Comparison of ENCODE assay signal across 20 cellular contexts in genomic region chr1:50707824-50708223, GRCh38.
"Had no signal": no experiment of that assay in that cellular context is flagged by ENCODE, and none has a peak within 500 bp of the region (broad histone marks: within the 10 kb centered on the region; RNA-seq: fewer than 3 reads in every experiment).

No MANE protein-coding gene starts in this region.

- ATAC-seq: PC-3, SK-N-SH treated with all-trans-retinoic acid at 6 μM for 48 hours had no signal

- H3K4me1 Mint-ChIP-seq: activated CD4-positive, alpha-beta memory T cell treated with anti-CD3 and anti-CD28 coated beads, Interleukin-2, amount 10 ng/mL, durations not matched to agents 7 days and 5 days had no signal

- DNase-seq: activated CD4-positive, alpha-beta memory T cell treated with anti-CD3 and anti-CD28 coated beads, Interleukin-2, amount 10 ng/mL, durations not matched to agents 7 days and 5 days; activated CD4-positive, alpha-beta T cell treated with anti-CD3 and anti-CD28 coated beads, Interleukin-2, amount 50 U/mL, for 1 hour; activated CD8-positive, alpha-beta memory T cell treated with anti-CD3 and anti-CD28 coated beads, Interleukin-2, amount 50 U/mL, for 48 hours; activated gamma-delta T cell; activated naive CD4-positive, alpha-beta T cell treated with anti-CD3 and anti-CD28 coated beads for 36 hours; activated naive CD8-positive, alpha-beta T cell treated with anti-CD3 and anti-CD28 coated beads for 36 hours; activated T-cell treated with anti-CD3 and anti-CD28 coated beads, Interleukin-2, amount 50 U/mL, for 1 hour; brain microvascular endothelial cell; cerebellar nuclear complex; MM.1S; NCI-H1105; NCI-H1436; NCI-H1694 treated with DMSO at 0.1 percent for 48 hours; NCI-H2029 treated with DMSO at 0.1 percent for 48 hours; NCI-H510A treated with DMSO at 0.1 percent for 48 hours; NCI-H69; PC-3; SHP77; SW 1271 had no signal

- H3K27me3 Mint-ChIP-seq: activated CD4-positive, alpha-beta memory T cell treated with anti-CD3 and anti-CD28 coated beads, Interleukin-2, amount 10 ng/mL, durations not matched to agents 7 days and 5 days; activated naive CD8-positive, alpha-beta T cell treated with anti-CD3 and anti-CD28 coated beads for 36 hours had no signal

- H3K27ac Mint-ChIP-seq: activated CD4-positive, alpha-beta memory T cell treated with anti-CD3 and anti-CD28 coated beads, Interleukin-2, amount 10 ng/mL, durations not matched to agents 7 days and 5 days; activated naive CD8-positive, alpha-beta T cell treated with anti-CD3 and anti-CD28 coated beads for 36 hours had no signal

- H3K9me3 Mint-ChIP-seq: activated CD4-positive, alpha-beta memory T cell treated with anti-CD3 and anti-CD28 coated beads, Interleukin-2, amount 10 ng/mL, durations not matched to agents 7 days and 5 days; activated naive CD4-positive, alpha-beta T cell treated with anti-CD3 and anti-CD28 coated beads for 36 hours; activated naive CD8-positive, alpha-beta T cell treated with anti-CD3 and anti-CD28 coated beads for 36 hours had no signal

- H3K4me3 Mint-ChIP-seq: activated CD4-positive, alpha-beta memory T cell treated with anti-CD3 and anti-CD28 coated beads, Interleukin-2, amount 10 ng/mL, durations not matched to agents 7 days and 5 days; activated naive CD4-positive, alpha-beta T cell treated with anti-CD3 and anti-CD28 coated beads for 36 hours; activated naive CD8-positive, alpha-beta T cell treated with anti-CD3 and anti-CD28 coated beads for 36 hours had no signal
